9 cellular contexts compared by ENCODE assay signal in the genomic region with DNA sequence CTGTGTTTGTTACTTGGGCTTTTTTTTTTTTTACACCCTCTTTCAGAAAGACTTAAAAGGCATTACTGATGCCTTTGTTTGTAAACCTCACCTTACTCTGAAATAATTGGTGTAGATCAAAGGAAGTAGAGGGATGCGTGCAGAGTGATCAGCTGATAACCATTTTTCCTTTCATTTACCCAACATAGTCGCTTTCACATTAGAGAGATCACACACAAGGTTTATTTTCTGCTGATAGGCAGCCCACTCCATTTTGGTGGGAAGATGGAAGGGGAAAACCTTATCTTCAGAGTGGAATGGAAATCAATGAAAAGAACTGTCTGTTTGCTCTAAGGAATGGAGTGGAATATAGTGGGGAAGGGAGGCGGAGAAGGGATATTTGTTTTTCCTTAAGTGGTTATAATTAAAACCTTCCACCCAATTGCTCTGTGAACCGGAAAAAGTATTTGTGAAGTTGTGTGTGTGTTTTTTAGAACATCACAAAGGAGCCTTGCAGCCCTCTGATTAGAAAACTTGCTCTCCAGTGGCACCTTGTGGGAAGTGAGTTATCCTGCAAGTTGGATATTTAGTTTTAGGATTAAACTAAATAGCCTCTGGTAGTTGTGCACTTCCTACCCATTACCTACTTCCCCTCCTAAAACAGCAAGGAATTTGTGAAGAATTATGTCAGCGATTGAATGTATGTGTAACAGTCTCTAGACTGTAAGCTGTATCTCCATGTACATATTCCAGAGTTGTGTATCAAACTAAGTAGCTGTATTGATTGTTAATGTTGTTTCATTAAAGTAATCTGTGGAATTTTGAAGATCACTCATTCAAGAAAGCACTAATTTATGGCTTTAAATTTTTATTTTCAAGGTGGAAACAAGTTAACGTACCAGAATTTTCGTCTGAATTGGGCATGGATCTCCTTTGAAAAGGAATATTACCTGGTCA.
DNase-seq lines count a peak whose midpoint lies in the region; ATAC-seq and TF ChIP-seq lines count a peak whose summit lies in the region.
"Had no signal": no experiment of that assay in that cellular context is flagged by ENCODE, and none has a peak within 500 bp of the region (broad histone marks: within the 10 kb centered on the region; RNA-seq: fewer than 3 reads in every experiment).

No MANE protein-coding gene starts in this region.

- H3K9me2 ChIP-seq in OCI-LY1 (ENCODE audit: low read depth, low read length), result no peaks in the 10 kb centered on the region

- H3K14ac ChIP-seq in H9 (ENCODE audit: insufficient read depth, low read length), result no peak overlapping the region

- no peak overlapping the region for H2BK120ac ChIP-seq in H9 (ENCODE audit: low read depth, low read length, poor library complexity, severe bottlenecking)

- H2BK15ac ChIP-seq in H9 (ENCODE audit: low read depth, low read length), result no peak overlapping the region

- no peak overlapping the region for H4K8ac ChIP-seq in H9 (replicated peaks; ENCODE audit: insufficient read length, low read depth, low read length)

- H4K5ac ChIP-seq in H9 (ENCODE audit: insufficient read length, low read depth, low read length), result no peak overlapping the region

- no peaks in the 10 kb centered on the region for H3K27me3 ChIP-seq in H9 (ENCODE audit: insufficient read depth, low read length)
- H3K27me3 ChIP-seq in OCI-LY1 (ENCODE audit: insufficient read depth, low read length), result no peaks in the 10 kb centered on the region

- in situ Hi-C loops in Caki2 (cut with HindIII; ENCODE audit: low pct_unique_long_range_greater_than_20kb, low sequenced_read_pairs), result no loop called here

- H2BK20ac ChIP-seq in H9 (ENCODE audit: low read depth, low read length, poor library complexity, severe bottlenecking), result no peak overlapping the region

- H2AFZ ChIP-seq in H9 (ENCODE audit: low read length), result peak overlapping the region; percentile 44
- H2AFZ ChIP-seq in OCI-LY1 (ENCODE audit: low read length), result no peak overlapping the region

- H3K4ac ChIP-seq in H9 (ENCODE audit: low read depth, low read length), result no peak overlapping the region

- H3K36me3 ChIP-seq in OCI-LY1 (ENCODE audit: insufficient read depth, low read length), result no peaks in the 10 kb centered on the region

- H3K56ac ChIP-seq in H9 (ENCODE audit: insufficient read length, low read depth, low read length), result no peak overlapping the region

- H3K36me3 Mint-ChIP-seq in H9 (ENCODE audit: insufficient read depth in 1 of 3, low read depth in 3 of 3), result peaks cover 5 to 14% (median 6%) of the 10 kb centered on the region in 3 experiments; a peak in 5 of 7 replicates
- H3K36me3 Mint-ChIP-seq in T-helper 17 cell (ENCODE audit: low read depth), result no peaks in the 10 kb centered on the region

- H3K79me1 ChIP-seq in H9 (ENCODE audit: insufficient read depth, low read depth, low read length, poor library complexity, severe bottlenecking), result no peaks in the 10 kb centered on the region

- DNase-seq in Caki2 (ENCODE audit: low read depth) (peak; percentile 8), H9 (peak; percentile 37), epithelial cell of proximal tubule (ENCODE audit: low read depth) (no peak), non-pigmented ciliary epithelial cell (ENCODE audit: low read depth) (peak; percentile 6), NK-92 (lab: John Stamatoyannopoulos, UW; ENCODE audit: unreplicated experiment) (no peak), T-helper 17 cell (no peak)
- DNase-seq in activated effector memory CD4-positive, alpha-beta T cell treated with anti-CD3 and anti-CD28 coated beads, Interleukin-2, amount 50 U/mL, for 16 hours, result no peak

- no peaks in the 10 kb centered on the region for H3K27me3 Mint-ChIP-seq in H9 (ENCODE audit: low read depth)
- H3K27me3 Mint-ChIP-seq in T-helper 17 cell, result peaks cover 9% of the 10 kb centered on the region

- ATAC-seq in T-helper 17 cell, result no peak
- ATAC-seq: mucosa of descending colon had no signal

- no CpG with 5 or more reads among the region's 7 CpGs for WGBS in H9 (ENCODE audit: extremely low coverage, insufficient read length, low lambda C conversion rate)

- no peaks in the 10 kb centered on the region for H4K20me1 ChIP-seq in H9 (ENCODE audit: control insufficient read depth, insufficient read depth, insufficient read length)
- no peaks in the 10 kb centered on the region for H4K20me1 ChIP-seq in OCI-LY1 (ENCODE audit: insufficient read depth, low read length)

- no peak overlapping the region for H3T11ph ChIP-seq in H9 (ENCODE audit: low read length)

- H3K27ac ChIP-seq in H9 (ENCODE audit: insufficient read length, low read depth, low read length), result no peak overlapping the region
- H3K27ac ChIP-seq in OCI-LY1 (ENCODE audit: low read depth, low read length, poor library complexity, severe bottlenecking), result no peak overlapping the region

- no peak overlapping the region for H2AK5ac ChIP-seq in H9 (ENCODE audit: insufficient read length, low read length)

- no peak overlapping the region for H3K4me2 ChIP-seq in H9 (ENCODE audit: insufficient read depth, insufficient read length, low read length)
- H3K4me2 ChIP-seq in OCI-LY1 (ENCODE audit: low read length), result no peak overlapping the region

- no peak overlapping the region for H4K91ac ChIP-seq in H9 (ENCODE audit: insufficient read length, low read depth, low read length)

- no peak overlapping the region for H2BK12ac ChIP-seq in H9 (ENCODE audit: insufficient read length, low read depth, low read length)

- no peak overlapping the region for H3K23ac ChIP-seq in H9 (ENCODE audit: insufficient read length, low read depth, low read length)

- no peaks in the 10 kb centered on the region for H3F3A ChIP-seq in OCI-LY1 (ENCODE audit: insufficient read depth, low read length)

- H3K4me1 Mint-ChIP-seq in H9, result peaks cover 8 to 16% of the 10 kb centered on the region in 2 experiments
- peaks cover 3% of the 10 kb centered on the region for H3K4me1 Mint-ChIP-seq in T-helper 17 cell

- no peak overlapping the region for H3K4me3 ChIP-seq in OCI-LY1 (ENCODE audit: low read depth, low read length, poor library complexity, severe bottlenecking)
- H3K4me3 ChIP-seq in epithelial cell of proximal tubule (ENCODE audit: low read depth, low read length), result no peak overlapping the region
- H3K4me3 ChIP-seq: mucosa of descending colon had no signal

- H3K9me3 ChIP-seq in H9 (ENCODE audit: control insufficient read depth, low read depth, low read length) (no peaks in the 10 kb centered on the region), OCI-LY1 (ENCODE audit: low read length) (no peaks in the 10 kb centered on the region), T-helper 17 cell (ENCODE audit: control insufficient read depth, low read length, poor library complexity, severe bottlenecking) (no peaks in the 10 kb centered on the region)
- H3K9me3 ChIP-seq: mucosa of descending colon had no signal

- no peaks in the 10 kb centered on the region for H3K4me1 ChIP-seq in H9 (ENCODE audit: insufficient read depth, low read length)
- H3K4me1 ChIP-seq in OCI-LY1 (ENCODE audit: insufficient read depth, low read length, severe bottlenecking), result no peaks in the 10 kb centered on the region

- H3K9ac ChIP-seq in H9 (ENCODE audit: extremely low read depth, insufficient read length, low read length) (no peak overlapping the region), OCI-LY1 (ENCODE audit: low read length) (no peak overlapping the region)

- H3K79me2 ChIP-seq in H9 (ENCODE audit: insufficient read depth, low read length) (no peaks in the 10 kb centered on the region), OCI-LY1 (ENCODE audit: insufficient read depth, low read length) (no peaks in the 10 kb centered on the region)

- H3K23me2 ChIP-seq in H9 (ENCODE audit: insufficient read length, low read depth, low read length, poor library complexity, severe bottlenecking), result no peaks in the 10 kb centered on the region

- no peak overlapping the region for H2BK5ac ChIP-seq in H9 (ENCODE audit: insufficient read length, low read length)

- no peak overlapping the region for H3K18ac ChIP-seq in H9 (ENCODE audit: insufficient read length, low read depth, low read length)

- no peaks in the 10 kb centered on the region for H3K9me3 Mint-ChIP-seq in H9

- peak; percentile 81 for TF ChIP-seq CTCF in H9 (conservative IDR thresholded peaks at IDR 0.05)
- peak; percentile 40; the same call in 1 of the 2 replicates for TF ChIP-seq CTCF in OCI-LY1 (IDR thresholded peaks at IDR 0.05; ENCODE audit: low read length)
- TF ChIP-seq CTCF in epithelial cell of proximal tubule (conservative IDR thresholded peaks at IDR 0.05; ENCODE audit: low read depth, low read length), result peak; percentile 80

- H3K27ac Mint-ChIP-seq in H9, result peak overlapping the region; percentile 61 to 78 (median 65); a peak in 6 of 7 replicates
- no peak overlapping the region for H3K27ac Mint-ChIP-seq in T-helper 17 cell

- H3K4me3 Mint-ChIP-seq in H9 (no peak overlapping the region), T-helper 17 cell (no peak overlapping the region)

Comparison
In these comparisons a context has a peak if more than half of its experiments do, and no peak if none do; other contexts are left out.
1. DNase-seq: peak in Caki2 (single experiment), H9 (single experiment) and non-pigmented ciliary epithelial cell (single experiment); none in epithelial cell of proximal tubule (single experiment), NK-92 (single experiment), activated effector memory CD4-positive, alpha-beta T cell treated with anti-CD3 and anti-CD28 coated beads, Interleukin-2, amount 50 U/mL, for 16 hours (single experiment) and T-helper 17 cell (0 of 3).
2. Peak in every context shown above with its lines, with median percentiles within 50 percentile points of each other: CTCF ChIP-seq.